ENCODE assay signal across 20 cellular contexts in the genomic region with DNA sequence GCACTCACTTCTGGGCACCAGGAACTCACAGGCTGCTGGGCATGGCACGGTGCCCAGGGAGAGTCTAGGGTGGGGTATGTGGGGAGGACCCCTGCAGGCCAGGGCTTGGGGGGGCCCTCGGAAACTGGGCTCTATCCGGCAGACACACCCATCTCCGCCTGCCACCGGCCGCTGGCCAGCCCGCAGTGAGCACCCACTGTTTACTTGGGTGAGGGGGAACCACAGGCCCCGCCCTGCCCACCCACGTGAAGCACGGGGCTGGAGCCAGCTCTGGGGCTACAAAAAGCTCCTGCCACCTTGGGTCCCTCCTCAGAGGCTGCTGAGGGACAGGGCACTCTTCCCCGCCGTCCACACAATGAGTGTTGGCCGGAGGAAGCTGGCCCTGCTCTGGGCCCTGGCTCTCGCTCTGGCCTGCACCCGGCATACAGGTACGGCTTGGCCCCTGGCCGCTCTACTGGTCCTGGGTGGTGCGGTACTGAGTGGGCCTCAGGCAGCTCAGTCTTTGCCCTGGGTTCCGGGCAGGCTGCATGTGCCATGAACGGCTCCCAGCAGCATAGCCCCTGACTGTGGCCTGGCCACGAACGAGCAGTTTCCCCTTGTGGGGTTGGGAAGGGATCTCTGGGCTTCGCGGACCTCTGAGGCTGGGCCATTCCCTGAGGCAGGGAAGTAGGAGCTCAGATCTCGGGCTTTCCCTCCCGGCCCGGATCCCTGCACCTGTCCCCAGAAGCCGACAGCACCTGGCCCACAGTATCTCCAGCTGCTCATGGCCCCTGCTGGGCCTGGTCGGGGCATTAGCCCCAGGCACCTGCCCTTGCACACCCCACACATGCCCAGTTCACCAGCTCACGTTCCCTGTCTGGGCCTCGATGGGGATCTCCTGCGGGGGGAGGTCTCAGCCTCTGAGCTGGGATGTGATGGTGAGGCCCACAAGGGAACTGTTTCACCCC. TPM values are rescaled to one million over a fixed set of nuclear protein-coding genes. Genes with fewer than 3 reads are reported as not detected.
A peak's percentile ranks its signal among the peaks of the same experiment; 100 is the strongest.
DNase-seq lines count a peak whose midpoint lies in the region; ATAC-seq lines count a peak whose summit lies in the region.
"Had no signal": no experiment of that assay in that cellular context is flagged by ENCODE, and none has a peak within 500 bp of the region (broad histone marks: within the 10 kb centered on the region; RNA-seq: fewer than 3 reads in every experiment).

A gene with protein sequence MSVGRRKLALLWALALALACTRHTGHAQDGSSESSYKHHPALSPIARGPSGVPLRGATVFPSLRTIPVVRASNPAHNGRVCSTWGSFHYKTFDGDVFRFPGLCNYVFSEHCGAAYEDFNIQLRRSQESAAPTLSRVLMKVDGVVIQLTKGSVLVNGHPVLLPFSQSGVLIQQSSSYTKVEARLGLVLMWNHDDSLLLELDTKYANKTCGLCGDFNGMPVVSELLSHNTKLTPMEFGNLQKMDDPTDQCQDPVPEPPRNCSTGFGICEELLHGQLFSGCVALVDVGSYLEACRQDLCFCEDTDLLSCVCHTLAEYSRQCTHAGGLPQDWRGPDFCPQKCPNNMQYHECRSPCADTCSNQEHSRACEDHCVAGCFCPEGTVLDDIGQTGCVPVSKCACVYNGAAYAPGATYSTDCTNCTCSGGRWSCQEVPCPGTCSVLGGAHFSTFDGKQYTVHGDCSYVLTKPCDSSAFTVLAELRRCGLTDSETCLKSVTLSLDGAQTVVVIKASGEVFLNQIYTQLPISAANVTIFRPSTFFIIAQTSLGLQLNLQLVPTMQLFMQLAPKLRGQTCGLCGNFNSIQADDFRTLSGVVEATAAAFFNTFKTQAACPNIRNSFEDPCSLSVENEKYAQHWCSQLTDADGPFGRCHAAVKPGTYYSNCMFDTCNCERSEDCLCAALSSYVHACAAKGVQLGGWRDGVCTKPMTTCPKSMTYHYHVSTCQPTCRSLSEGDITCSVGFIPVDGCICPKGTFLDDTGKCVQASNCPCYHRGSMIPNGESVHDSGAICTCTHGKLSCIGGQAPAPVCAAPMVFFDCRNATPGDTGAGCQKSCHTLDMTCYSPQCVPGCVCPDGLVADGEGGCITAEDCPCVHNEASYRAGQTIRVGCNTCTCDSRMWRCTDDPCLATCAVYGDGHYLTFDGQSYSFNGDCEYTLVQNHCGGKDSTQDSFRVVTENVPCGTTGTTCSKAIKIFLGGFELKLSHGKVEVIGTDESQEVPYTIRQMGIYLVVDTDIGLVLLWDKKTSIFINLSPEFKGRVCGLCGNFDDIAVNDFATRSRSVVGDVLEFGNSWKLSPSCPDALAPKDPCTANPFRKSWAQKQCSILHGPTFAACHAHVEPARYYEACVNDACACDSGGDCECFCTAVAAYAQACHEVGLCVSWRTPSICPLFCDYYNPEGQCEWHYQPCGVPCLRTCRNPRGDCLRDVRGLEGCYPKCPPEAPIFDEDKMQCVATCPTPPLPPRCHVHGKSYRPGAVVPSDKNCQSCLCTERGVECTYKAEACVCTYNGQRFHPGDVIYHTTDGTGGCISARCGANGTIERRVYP (N-terminal part only) (plus strand): TSS at position 309 of the 947 bp plus-strand sequence. CDS start 47 bp downstream, at position 356.

- no peak within 1 kb of the TSS for H3K27ac ChIP-seq in BLaER1
- H3K27ac ChIP-seq: psoas muscle, thoracic aorta had no signal

- H3K9me3 ChIP-seq in BLaER1, result no peaks in the 10 kb centered on the region
- H3K9me3 ChIP-seq: psoas muscle, thoracic aorta had no signal

- no peaks in the 10 kb centered on the region for H4K20me1 ChIP-seq in BLaER1

- H3K4me1 ChIP-seq in BLaER1, result peaks cover 29% of the 10 kb centered on the region
- H3K4me1 ChIP-seq: psoas muscle had no signal

- H3K36me3 ChIP-seq in BLaER1, result no peaks in the 10 kb centered on the region
- H3K36me3 ChIP-seq: thoracic aorta had no signal

- no peak within 1 kb of the TSS for H3K9ac ChIP-seq in BLaER1

- DNase-seq in 8988T (peak; percentile 38), NCI-H345 (lab: John Stamatoyannopoulos, UW) (peak; percentile 53), left lobe of liver (ENCODE audit: low spot score) (peak; percentile 44)
- no peak for DNase-seq in activated effector memory CD4-positive, alpha-beta T cell treated with anti-CD3 and anti-CD28 coated beads, Interleukin-2, amount 50 U/mL, for 16 hours
- DNase-seq in stimulated activated naive CD4-positive, alpha-beta T cell treated with Interleukin-2 at 50 U/mL for 16 hours (lab: John Stamatoyannopoulos, UW), result no peak
- DNase-seq: activated CD4-positive, alpha-beta T cell treated with anti-CD3 and anti-CD28 coated beads for 1 hour; activated T-cell treated with anti-CD3 and anti-CD28 coated beads, Interleukin-2, amount 50 U/mL, for 48 hours; amygdala; CD4-positive, CD25-positive, alpha-beta regulatory T cell; MV-4-11; NCI-H446 had no signal

- ATAC-seq in left lobe of liver, result no peak
- no peak for ATAC-seq in GM19467 (IDR thresholded peaks at IDR 0.05; ENCODE audit: unreplicated experiment)
- ATAC-seq: psoas muscle had no signal

- H3K27me3 ChIP-seq in BLaER1, result no peaks in the 10 kb centered on the region

- H3K4me2 ChIP-seq in BLaER1, result peak within 1 kb of the TSS; percentile 29; the same call in 1 of the 2 replicates

- no peak within 1 kb of the TSS for H3K4me3 ChIP-seq in BLaER1
- H3K4me3 ChIP-seq: psoas muscle, thoracic aorta had no signal

RNA-seq across cellular contexts. Expression of the gene that starts here (rescaled TPM):
- 0.03 TPM for total RNA-seq in left lobe of liver
- total RNA-seq: CD4-positive, CD25-positive, alpha-beta regulatory T cell; chondrocyte; epithelial cell of proximal tubule; glomerular endothelial cell; kidney epithelial cell; T-helper 1 cell treated with Interleukin-12 subunit alpha and Interleukin-12 subunit beta and Interleukin-4 antibody, amounts not matched to agents 30 ng/mL and 1 ng/mL, for 36 hours had no signal

Comparison
In these comparisons a context has a peak if more than half of its experiments do, and no peak if none do; other contexts are left out.
1. Peak in DNase-seq in left lobe of liver; RNA of the gene not detected or under 1 TPM.
2. DNase-seq: peak in 8988T (single experiment) and NCI-H345 (single experiment); none in activated effector memory CD4-positive, alpha-beta T cell treated with anti-CD3 and anti-CD28 coated beads, Interleukin-2, amount 50 U/mL, for 16 hours (single experiment) and stimulated activated naive CD4-positive, alpha-beta T cell treated with Interleukin-2 at 50 U/mL for 16 hours (single experiment).